In genomic region chr15:24772256-24772655, GRCh38 we compare ENCODE assay signal across 11 cellular contexts.
A peak's percentile ranks its signal among the peaks of the same experiment; 100 is the strongest.
DNase-seq lines count a peak whose midpoint lies in the region; ATAC-seq, FAIRE-seq and TF ChIP-seq lines count a peak whose summit lies in the region.
"Had no signal": no experiment of that assay in that cellular context is flagged by ENCODE, and none has a peak within 500 bp of the region (broad histone marks: within the 10 kb centered on the region; RNA-seq: fewer than 3 reads in every experiment).

No MANE protein-coding gene starts in this region.

- H3K4me1 Mint-ChIP-seq in progenitor cell of endocrine pancreas (ENCODE audit: low read depth) = peaks cover 2% of the 10 kb centered on the region

- no peaks in the 10 kb centered on the region for H3K36me3 Mint-ChIP-seq in progenitor cell of endocrine pancreas (ENCODE audit: insufficient read depth)

- no peak overlapping the region for H2AFZ ChIP-seq in SU-DHL-6 (ENCODE audit: low read depth, low read length, severe bottlenecking)

- no peak overlapping the region for H3K4me3 ChIP-seq in SU-DHL-6 (ENCODE audit: insufficient read depth, low read length, poor library complexity, severe bottlenecking)
- H3K4me3 ChIP-seq in gastroesophageal sphincter = peak overlapping the region; percentile 22 to 44
- peak overlapping the region in 2 of 4 donors; percentile 33 to 46 for H3K4me3 ChIP-seq in pancreas

- H3F3A ChIP-seq in SU-DHL-6 (ENCODE audit: insufficient read depth) = no peaks in the 10 kb centered on the region

- no peaks in the 10 kb centered on the region for H3K4me1 ChIP-seq in gastroesophageal sphincter
- H3K4me1 ChIP-seq in pancreas = no peaks in the 10 kb centered on the region

- no peaks in the 10 kb centered on the region for H3K9me3 ChIP-seq in SU-DHL-6 (ENCODE audit: insufficient read depth, low read length)
- H3K9me3 ChIP-seq in gastroesophageal sphincter = peaks cover 0 to 35% (median 0%) of the 10 kb centered on the region in 3 donors
- no peaks in the 10 kb centered on the region for H3K9me3 ChIP-seq in pancreas

- H3K27me3 Mint-ChIP-seq in progenitor cell of endocrine pancreas = peaks cover 14% of the 10 kb centered on the region

- no peaks in the 10 kb centered on the region for H3K27me3 ChIP-seq in SU-DHL-6 (ENCODE audit: low read length)
- peaks cover 7% of the 10 kb centered on the region for H3K27me3 ChIP-seq in gastroesophageal sphincter
- H3K27me3 ChIP-seq in pancreas = peaks cover 0 to 9% (median 5%) of the 10 kb centered on the region in 4 donors

- H3K79me2 ChIP-seq in SU-DHL-6 (ENCODE audit: insufficient read depth, low read length) = no peaks in the 10 kb centered on the region

- no peak for FAIRE-seq in pancreas (lab: Jason Lieb, UNC)
- FAIRE-seq: endometrium had no signal

- intact Hi-C loops in pancreas (cut with DNase I) = no loop called here

- H3K9me2 ChIP-seq in SU-DHL-6 (replicated peaks; ENCODE audit: insufficient read depth, low read length) = no peaks in the 10 kb centered on the region

- POLR2A ChIA-PET in RWPE1 (lab: Yijun Ruan, JAX; ENCODE audit: low non-redundant PET) = no interaction called here

- peak overlapping the region; percentile 99 for H3K27ac Mint-ChIP-seq in progenitor cell of endocrine pancreas

- DNase-seq in DMS 273 (lab: John Stamatoyannopoulos, UW; ENCODE audit: unreplicated experiment) (peak; percentile 1), DMS 273 treated with DMSO at 0.1 percent for 48 hours (lab: John Stamatoyannopoulos, UW) (no peak), progenitor cell of endocrine pancreas (ENCODE audit: low spot score, unreplicated experiment) (no peak), pancreas (no peak), RWPE1 (ENCODE audit: low spot score) (no peak), OCI-M1 (lab: John Stamatoyannopoulos, UW) (no peak)
- DNase-seq: 8988T, NCI-H1105 had no signal

- no peak overlapping the region for H3K27ac ChIP-seq in SU-DHL-6 (ENCODE audit: low read depth, low read length)
- no peak overlapping the region for H3K27ac ChIP-seq in gastroesophageal sphincter
- H3K27ac ChIP-seq in pancreas = no peak overlapping the region
- no peak overlapping the region for H3K27ac ChIP-seq in RWPE1

- CTCF ChIA-PET in RWPE1 (lab: Yijun Ruan, JAX) = no interaction called here

- peaks cover 21% of the 10 kb centered on the region for H3K9me3 Mint-ChIP-seq in progenitor cell of endocrine pancreas (ENCODE audit: low read depth)

- TF ChIP-seq CTCF in SU-DHL-6 (IDR thresholded peaks at IDR 0.05; ENCODE audit: insufficient read depth, low read length, poor library complexity, severe bottlenecking) (peak; percentile 15), gastroesophageal sphincter (IDR thresholded peaks at IDR 0.05) (no peak), progenitor cell of endocrine pancreas (IDR thresholded peaks at IDR 0.05; ENCODE audit: unreplicated experiment) (peak; percentile 23), pancreas (IDR thresholded peaks at IDR 0.05) (no peak), RWPE1 (conservative IDR thresholded peaks at IDR 0.05; ENCODE audit: low read depth) (no peak)

- H3K4me2 ChIP-seq in SU-DHL-6 (ENCODE audit: low read depth, low read length, poor library complexity, severe bottlenecking) = no peak overlapping the region

- H3K4me3 Mint-ChIP-seq in progenitor cell of endocrine pancreas (ENCODE audit: low read depth) = peak overlapping the region; percentile 97

- H4K20me1 ChIP-seq in SU-DHL-6 (ENCODE audit: low read depth, low read length) = no peaks in the 10 kb centered on the region

- TF ChIP-seq EP300 in gastroesophageal sphincter (IDR thresholded peaks at IDR 0.05) = no peak

- no peak for TF ChIP-seq POLR2A in gastroesophageal sphincter (IDR thresholded peaks at IDR 0.05)

- no peaks in the 10 kb centered on the region for H3K36me3 ChIP-seq in SU-DHL-6 (ENCODE audit: low read length)
- no peaks in the 10 kb centered on the region for H3K36me3 ChIP-seq in gastroesophageal sphincter
- H3K36me3 ChIP-seq in pancreas = no peaks in the 10 kb centered on the region

- H3K9ac ChIP-seq in SU-DHL-6 (ENCODE audit: low read length) = no peak overlapping the region

- ATAC-seq in gastroesophageal sphincter (no peak), pancreas (no peak)

- 25 to 27% methylated on average over 5 to 6 of the region's 6 CpGs for WGBS in gastroesophageal sphincter (ENCODE audit: low coverage in 1 of 2), 2 donors
- WGBS in pancreas, 2 donors = 16 to 22% methylated on average over 6 of the region's 6 CpGs

Comparison
In these comparisons a context has a peak if more than half of its experiments do, and no peak if none do; other contexts are left out.
1. CTCF ChIP-seq: peak in SU-DHL-6 (single experiment) and progenitor cell of endocrine pancreas (single experiment); none in gastroesophageal sphincter (0 of 4), pancreas (0 of 4) and RWPE1 (single experiment).